In genomic region chr2:170713280-170714155, GRCh38 we compare ENCODE assay signal across 1 cellular context.
TF ChIP-seq lines count a peak whose summit lies in the region.

No MANE protein-coding gene starts in this region.

TF ChIP-seq in A549, 52 proteins besides CTCF, POLR2A, EP300 and RAD21 (continued from another document):
- TF ChIP-seq CHD2 (IDR thresholded peaks at IDR 0.05; ENCODE audit: low read length, partially characterized antibody) (no peak), ELK1 (IDR thresholded peaks at IDR 0.05; ENCODE audit: low read depth, low read length) (no peak), E2F6 (IDR thresholded peaks at IDR 0.05; ENCODE audit: borderline replicate concordance, low read depth) (no peak), SMC3 (IDR thresholded peaks at IDR 0.05) (no peak), PBX3 (IDR thresholded peaks at IDR 0.05) (no peak), RARB (CRISPR knock-in tag; IDR thresholded peaks at IDR 0.05) (no peak), MAFK (IDR thresholded peaks at IDR 0.05; ENCODE audit: partially characterized antibody) (no peak)
- TF ChIP-seq, protein P1, sequence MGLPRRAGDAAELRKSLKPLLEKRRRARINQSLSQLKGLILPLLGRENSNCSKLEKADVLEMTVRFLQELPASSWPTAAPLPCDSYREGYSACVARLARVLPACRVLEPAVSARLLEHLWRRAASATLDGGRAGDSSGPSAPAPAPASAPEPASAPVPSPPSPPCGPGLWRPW (IDR thresholded peaks at IDR 0.05), result no peak
